ENCODE assay signal across 13 cellular contexts in the genomic region with DNA sequence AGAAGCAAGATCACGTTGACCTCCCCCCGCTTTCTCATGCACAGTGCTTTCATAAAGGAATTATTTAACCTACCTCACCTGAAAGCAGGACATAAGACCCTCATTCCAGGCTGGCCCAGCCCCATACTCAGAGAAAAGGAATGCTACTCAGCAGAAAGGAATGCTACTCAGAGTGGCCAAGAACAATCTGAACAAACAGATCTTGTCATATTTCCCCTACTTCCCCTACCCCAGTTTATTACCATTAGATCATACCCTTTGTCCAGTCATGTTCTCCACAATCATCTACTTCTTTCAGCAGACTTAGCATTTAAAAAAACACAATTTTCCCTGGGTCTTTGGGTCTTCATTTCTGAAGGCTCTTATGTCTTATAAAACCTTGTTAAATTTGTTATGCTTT.
A peak's percentile ranks its signal among the peaks of the same experiment; 100 is the strongest.
DNase-seq lines count a peak whose midpoint lies in the region; ATAC-seq, FAIRE-seq and TF ChIP-seq lines count a peak whose summit lies in the region.
"Had no signal": no experiment of that assay in that cellular context is flagged by ENCODE, and none has a peak within 500 bp of the region (broad histone marks: within the 10 kb centered on the region; RNA-seq: fewer than 3 reads in every experiment).

No MANE protein-coding gene starts in this region.

- ATAC-seq in A549 (peak; percentile 70 to 89; a peak in 5 of 6 replicates), GM18861 (IDR thresholded peaks at IDR 0.05; ENCODE audit: unreplicated experiment) (no peak), GM18867 (IDR thresholded peaks at IDR 0.05; ENCODE audit: unreplicated experiment) (no peak), GM19463 (IDR thresholded peaks at IDR 0.05; ENCODE audit: unreplicated experiment) (no peak)
- ATAC-seq: activated naive CD4-positive, alpha-beta T cell treated with anti-CD3 and anti-CD28 coated beads, Interleukin-2, amount 50 U/mL, for 72 hours; left ventricle myocardium superior had no signal

- intact Hi-C loops in mammary epithelial cell (cut with micrococcal nuclease) = no loop called here

- CTCF ChIA-PET in A549 (lab: Yijun Ruan, JAX) = no interaction called here
- CTCF ChIA-PET in mammary epithelial cell (lab: Charles Lee; ENCODE audit: low non-redundant PET) = no interaction called here

- H3K36me3 ChIP-seq in mammary epithelial cell (ENCODE audit: insufficient read depth, low read length) = no peaks in the 10 kb centered on the region
- H3K36me3 ChIP-seq: thyroid gland had no signal

- dilution Hi-C loops in mammary epithelial cell (cut with HindIII; ENCODE audit: low sequenced_read_pairs) = no loop called here

- peaks cover 3% of the 10 kb centered on the region for H4K20me1 ChIP-seq in mammary epithelial cell (ENCODE audit: insufficient read depth, low read length)

- DNase-seq in A549 (ENCODE audit: low read depth in 1 of 2, low spot score in 1 of 2) (peak; percentile 13 to 52), HPDE6-E6E7 (ENCODE audit: extremely low spot score) (peak; percentile 27), mammary epithelial cell (peak; percentile 67), iris pigment epithelial cell (ENCODE audit: low read depth) (peak; percentile 94)
- DNase-seq in activated CD4-positive, CD25-positive, alpha-beta regulatory T cell treated with anti-CD3 and anti-CD28 coated beads, Interleukin-2, amount 50 U/mL, for 72 hours = no peak
- DNase-seq: left ventricle myocardium superior, NCI-H1436 treated with DMSO at 0.1 percent for 48 hours, NCI-H774, thyroid gland had no signal

- BruUV-seq in mammary epithelial cell (replicated peaks; lab: Mats Ljungman, UMichigan) = no TSS peak

- H3K4me2 ChIP-seq in A549 = peak overlapping the region; percentile 31
- peak overlapping the region; percentile 32 for H3K4me2 ChIP-seq in mammary epithelial cell (ENCODE audit: insufficient read depth, low read depth, low read length)

- no peak for TF ChIP-seq POLR2A in A549 (IDR thresholded peaks at IDR 0.05; ENCODE audit: low read length)

- no peak for FAIRE-seq in A549 (lab: Jason Lieb, UNC)

- H3K9ac ChIP-seq in mammary epithelial cell (ENCODE audit: insufficient read depth, low read length) = no peak overlapping the region

- H3K27ac ChIP-seq in A549 = peak overlapping the region; percentile 26 to 47; a peak in 3 of 6 replicates
- H3K27ac ChIP-seq in mammary epithelial cell (ENCODE audit: insufficient read depth, low read depth, low read length) = peak overlapping the region; percentile 68
- H3K27ac ChIP-seq: thyroid gland had no signal

- no peak overlapping the region for H3K4me3 ChIP-seq in A549
- no peak overlapping the region for H3K4me3 ChIP-seq in mammary epithelial cell (replicated peaks in 1 of 3; ENCODE audit: insufficient read depth in 1 of 3, low read depth in 2 of 3, low read length in 3 of 3)
- H3K4me3 ChIP-seq: thyroid gland had no signal

- TF ChIP-seq EP300 in A549 (IDR thresholded peaks at IDR 0.05) = no peak

- 66% methylated on average over 2 of the region's 2 CpGs for WGBS in A549 (ENCODE audit: missing lambda C conversion rate)
- 92% methylated on average over 2 of the region's 2 CpGs for WGBS in mammary epithelial cell (ENCODE audit: low coverage, missing lambda C conversion rate)

- no peaks in the 10 kb centered on the region for H3K79me2 ChIP-seq in mammary epithelial cell (ENCODE audit: insufficient read depth, low read length)

- H2AFZ ChIP-seq in mammary epithelial cell (ENCODE audit: low read depth, low read length) = peak overlapping the region; percentile 18

- H3K9me3 ChIP-seq in A549 (no peaks in the 10 kb centered on the region), mammary epithelial cell (replicated peaks; ENCODE audit: insufficient read depth, low read length) (no peaks in the 10 kb centered on the region)
- H3K9me3 ChIP-seq: thyroid gland had no signal

- peaks cover 9% of the 10 kb centered on the region; the same call in 1 of the 3 replicates for H3K4me1 ChIP-seq in A549
- peaks cover 26% of the 10 kb centered on the region for H3K4me1 ChIP-seq in mammary epithelial cell (ENCODE audit: insufficient read depth, low read length)
- H3K4me1 ChIP-seq: thyroid gland had no signal

- in situ Hi-C loops in mammary epithelial cell (cut with MboI; ENCODE audit: low sequenced_read_pairs in 2 of 2) = no loop called here

- POLR2A ChIA-PET in A549 (lab: Yijun Ruan, JAX) = no interaction called here

- TF ChIP-seq RAD21 in A549 (conservative IDR thresholded peaks at IDR 0.05 in 1 of 2, IDR thresholded peaks at IDR 0.05 in 1 of 2) = no peak

- TF ChIP-seq CTCF in A549 (IDR thresholded peaks at IDR 0.05) (no peak), mammary epithelial cell (conservative IDR thresholded peaks at IDR 0.05 in 1 of 2, IDR thresholded peaks at IDR 0.05 in 1 of 2; ENCODE audit: extremely low read depth in 1 of 2, insufficient read depth in 1 of 2, low read depth in 1 of 2, low read length in 2 of 2) (no peak)

- no peaks in the 10 kb centered on the region for H3K27me3 ChIP-seq in mammary epithelial cell (ENCODE audit: insufficient read depth, low read length)
- H3K27me3 ChIP-seq: thyroid gland had no signal

TF ChIP-seq in A549, 52 proteins besides CTCF, POLR2A, EP300 and RAD21:
- TF ChIP-seq HDAC2 (IDR thresholded peaks at IDR 0.05) (no peak), MAFK (IDR thresholded peaks at IDR 0.05; ENCODE audit: partially characterized antibody) (peak; percentile 3), RFX5 (IDR thresholded peaks at IDR 0.05) (no peak), ZSCAN20 (CRISPR knock-in tag; IDR thresholded peaks at IDR 0.05) (no peak), CBX2 (IDR thresholded peaks at IDR 0.05; ENCODE audit: borderline replicate concordance, low read depth) (no peak), JUN (IDR thresholded peaks at IDR 0.05) (no peak), CBX8 (IDR thresholded peaks at IDR 0.05) (no peak), FOSL2 (IDR thresholded peaks at IDR 0.05) (no peak), FOSL2 (CRISPR knock-in tag; IDR thresholded peaks at IDR 0.05) (peak; percentile 34; the same call in 1 of the 2 replicates), SREBF2 (IDR thresholded peaks at IDR 0.05) (no peak), GATA3 (IDR thresholded peaks at IDR 0.05; ENCODE audit: borderline replicate concordance) (no peak), KDM1A (IDR thresholded peaks at IDR 0.05; ENCODE audit: low read depth) (no peak), HOXB5 (CRISPR knock-in tag; IDR thresholded peaks at IDR 0.05) (no peak), RNF2 (IDR thresholded peaks at IDR 0.05; ENCODE audit: borderline replicate concordance, low read depth) (no peak)
- TF ChIP-seq, protein P1, sequence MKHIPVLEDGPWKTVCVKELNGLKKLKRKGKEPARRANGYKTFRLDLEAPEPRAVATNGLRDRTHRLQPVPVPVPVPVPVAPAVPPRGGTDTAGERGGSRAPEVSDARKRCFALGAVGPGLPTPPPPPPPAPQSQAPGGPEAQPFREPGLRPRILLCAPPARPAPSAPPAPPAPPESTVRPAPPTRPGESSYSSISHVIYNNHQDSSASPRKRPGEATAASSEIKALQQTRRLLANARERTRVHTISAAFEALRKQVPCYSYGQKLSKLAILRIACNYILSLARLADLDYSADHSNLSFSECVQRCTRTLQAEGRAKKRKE (CRISPR knock-in tag; IDR thresholded peaks at IDR 0.05; ENCODE audit: low read depth) = no peak
- TF ChIP-seq, protein P2, sequence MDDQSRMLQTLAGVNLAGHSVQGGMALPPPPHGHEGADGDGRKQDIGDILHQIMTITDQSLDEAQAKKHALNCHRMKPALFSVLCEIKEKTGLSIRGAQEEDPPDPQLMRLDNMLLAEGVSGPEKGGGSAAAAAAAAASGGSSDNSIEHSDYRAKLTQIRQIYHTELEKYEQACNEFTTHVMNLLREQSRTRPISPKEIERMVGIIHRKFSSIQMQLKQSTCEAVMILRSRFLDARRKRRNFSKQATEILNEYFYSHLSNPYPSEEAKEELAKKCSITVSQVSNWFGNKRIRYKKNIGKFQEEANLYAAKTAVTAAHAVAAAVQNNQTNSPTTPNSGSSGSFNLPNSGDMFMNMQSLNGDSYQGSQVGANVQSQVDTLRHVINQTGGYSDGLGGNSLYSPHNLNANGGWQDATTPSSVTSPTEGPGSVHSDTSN (IDR thresholded peaks at IDR 0.05) = no peak
- TF ChIP-seq, protein P3, sequence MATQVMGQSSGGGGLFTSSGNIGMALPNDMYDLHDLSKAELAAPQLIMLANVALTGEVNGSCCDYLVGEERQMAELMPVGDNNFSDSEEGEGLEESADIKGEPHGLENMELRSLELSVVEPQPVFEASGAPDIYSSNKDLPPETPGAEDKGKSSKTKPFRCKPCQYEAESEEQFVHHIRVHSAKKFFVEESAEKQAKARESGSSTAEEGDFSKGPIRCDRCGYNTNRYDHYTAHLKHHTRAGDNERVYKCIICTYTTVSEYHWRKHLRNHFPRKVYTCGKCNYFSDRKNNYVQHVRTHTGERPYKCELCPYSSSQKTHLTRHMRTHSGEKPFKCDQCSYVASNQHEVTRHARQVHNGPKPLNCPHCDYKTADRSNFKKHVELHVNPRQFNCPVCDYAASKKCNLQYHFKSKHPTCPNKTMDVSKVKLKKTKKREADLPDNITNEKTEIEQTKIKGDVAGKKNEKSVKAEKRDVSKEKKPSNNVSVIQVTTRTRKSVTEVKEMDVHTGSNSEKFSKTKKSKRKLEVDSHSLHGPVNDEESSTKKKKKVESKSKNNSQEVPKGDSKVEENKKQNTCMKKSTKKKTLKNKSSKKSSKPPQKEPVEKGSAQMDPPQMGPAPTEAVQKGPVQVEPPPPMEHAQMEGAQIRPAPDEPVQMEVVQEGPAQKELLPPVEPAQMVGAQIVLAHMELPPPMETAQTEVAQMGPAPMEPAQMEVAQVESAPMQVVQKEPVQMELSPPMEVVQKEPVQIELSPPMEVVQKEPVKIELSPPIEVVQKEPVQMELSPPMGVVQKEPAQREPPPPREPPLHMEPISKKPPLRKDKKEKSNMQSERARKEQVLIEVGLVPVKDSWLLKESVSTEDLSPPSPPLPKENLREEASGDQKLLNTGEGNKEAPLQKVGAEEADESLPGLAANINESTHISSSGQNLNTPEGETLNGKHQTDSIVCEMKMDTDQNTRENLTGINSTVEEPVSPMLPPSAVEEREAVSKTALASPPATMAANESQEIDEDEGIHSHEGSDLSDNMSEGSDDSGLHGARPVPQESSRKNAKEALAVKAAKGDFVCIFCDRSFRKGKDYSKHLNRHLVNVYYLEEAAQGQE (IDR thresholded peaks at IDR 0.05) = no peak

Comparison
In these comparisons a context has a peak if more than half of its experiments do, and no peak if none do; other contexts are left out.
1. ATAC-seq: peak in A549 (2 of 2); none in GM18861 (single experiment), GM18867 (single experiment) and GM19463 (single experiment).